ENCODE assay signal across 15 cellular contexts in genomic region chr11:19281555-19281954, GRCh38.
"Had no signal": no experiment of that assay in that cellular context is flagged by ENCODE, and none has a peak within 500 bp of the region (broad histone marks: within the 10 kb centered on the region; RNA-seq: fewer than 3 reads in every experiment).

No MANE protein-coding gene starts in this region.

- H3K4me3 ChIP-seq: adrenal gland, MG63 had no signal

- DNase-seq: activated CD4-positive, alpha-beta T cell treated with anti-CD3 and anti-CD28 coated beads for 36 hours; activated CD4-positive, alpha-beta T cell treated with anti-CD3 and anti-CD28 coated beads, Interleukin-2, amount 50 U/mL, for 1 hour; activated CD8-positive, alpha-beta memory T cell treated with anti-CD3 and anti-CD28 coated beads, Interleukin-2, amount 50 U/mL, for 4 hours; activated naive CD4-positive, alpha-beta T cell treated with anti-CD3 and anti-CD28 coated beads, Interleukin-2, amount 50 U/mL, for 16 hours; activated naive CD8-positive, alpha-beta T cell treated with anti-CD3 and anti-CD28 coated beads, Interleukin-2, amount 10 ng/mL, durations not matched to agents 7 days and 5 days; anterior cingulate cortex; MG63; NCI-H1694 treated with DMSO at 0.1 percent for 48 hours; NCI-H2029 treated with DMSO at 0.1 percent for 48 hours; NCI-H345; NCI-H510A; SIG-M5 had no signal

- H3K4me1 ChIP-seq: adrenal gland had no signal

- H3K27me3 ChIP-seq: adrenal gland, MG63 had no signal

- ATAC-seq: activated CD4-positive, alpha-beta T cell treated with anti-CD3 and anti-CD28 coated beads for 36 hours; activated CD8-positive, alpha-beta T cell treated with anti-CD3 and anti-CD28 coated beads for 36 hours had no signal

- H3K27ac ChIP-seq: adrenal gland, VCaP had no signal

- H3K9me3 ChIP-seq: adrenal gland, MG63 had no signal

- H3K36me3 ChIP-seq: adrenal gland, MG63 had no signal
